In genomic region chr21:44854664-44855446, GRCh38 we compare ENCODE assay signal across 14 cellular contexts. TPM values are rescaled to one million over a fixed set of nuclear protein-coding genes. Genes with fewer than 3 reads are reported as not detected.
A peak's percentile ranks its signal among the peaks of the same experiment; 100 is the strongest.
DNase-seq lines count a peak whose midpoint lies in the region; ATAC-seq lines count a peak whose summit lies in the region.
"Had no signal": no experiment of that assay in that cellular context is flagged by ENCODE, and none has a peak within 500 bp of the region (broad histone marks: within the 10 kb centered on the region; RNA-seq: fewer than 3 reads in every experiment).

No MANE protein-coding gene starts in this region.

- peak overlapping the region; percentile 52 for H3K27ac Mint-ChIP-seq in T-helper 1 cell treated with Interleukin-12 subunit alpha and Interleukin-12 subunit beta and Interleukin-4 antibody, amounts not matched to agents 30 μg/mL and 1 μg/mL, for 36 hours
- H3K27ac Mint-ChIP-seq in activated naive CD4-positive, alpha-beta T cell treated with anti-CD3 and anti-CD28 coated beads, Interleukin-2, amount 50 U/mL, for 24 hours: peak overlapping the region; percentile 83
- peak overlapping the region; percentile 39 to 63 for H3K27ac Mint-ChIP-seq in natural killer cell treated with Interleukin-12 subunit alpha and Interleukin-12 subunit beta and Interleukin-15 and Interleukin-18, amount 100 ng/mL, for 72 hours

- no peaks in the 10 kb centered on the region for H3K27me3 Mint-ChIP-seq in T-helper 1 cell treated with Interleukin-12 subunit alpha and Interleukin-12 subunit beta and Interleukin-4 antibody, amounts not matched to agents 30 μg/mL and 1 μg/mL, for 36 hours (ENCODE audit: low read depth)
- no peaks in the 10 kb centered on the region for H3K27me3 Mint-ChIP-seq in activated naive CD4-positive, alpha-beta T cell treated with anti-CD3 and anti-CD28 coated beads, Interleukin-2, amount 50 U/mL, for 24 hours
- H3K27me3 Mint-ChIP-seq in natural killer cell treated with Interleukin-12 subunit alpha and Interleukin-12 subunit beta and Interleukin-15 and Interleukin-18, amount 100 ng/mL, for 72 hours: no peaks in the 10 kb centered on the region
- H3K27me3 Mint-ChIP-seq: brain had no signal

- H3K9me3 Mint-ChIP-seq in T-helper 1 cell treated with Interleukin-12 subunit alpha and Interleukin-12 subunit beta and Interleukin-4 antibody, amounts not matched to agents 30 μg/mL and 1 μg/mL, for 36 hours: no peaks in the 10 kb centered on the region
- H3K9me3 Mint-ChIP-seq in activated naive CD4-positive, alpha-beta T cell treated with anti-CD3 and anti-CD28 coated beads, Interleukin-2, amount 50 U/mL, for 24 hours: no peaks in the 10 kb centered on the region
- no peaks in the 10 kb centered on the region for H3K9me3 Mint-ChIP-seq in natural killer cell treated with Interleukin-12 subunit alpha and Interleukin-12 subunit beta and Interleukin-15 and Interleukin-18, amount 100 ng/mL, for 72 hours
- H3K9me3 Mint-ChIP-seq: brain had no signal

- H3K4me1 Mint-ChIP-seq in T-helper 1 cell treated with Interleukin-12 subunit alpha and Interleukin-12 subunit beta and Interleukin-4 antibody, amounts not matched to agents 30 μg/mL and 1 μg/mL, for 36 hours (ENCODE audit: low read depth): peaks cover 23% of the 10 kb centered on the region
- peaks cover 47% of the 10 kb centered on the region for H3K4me1 Mint-ChIP-seq in activated naive CD4-positive, alpha-beta T cell treated with anti-CD3 and anti-CD28 coated beads, Interleukin-2, amount 50 U/mL, for 24 hours
- H3K4me1 Mint-ChIP-seq in natural killer cell treated with Interleukin-12 subunit alpha and Interleukin-12 subunit beta and Interleukin-15 and Interleukin-18, amount 100 ng/mL, for 72 hours (ENCODE audit: low read depth in 2 of 2): peaks cover 25 to 27% of the 10 kb centered on the region in 2 donors
- H3K4me1 Mint-ChIP-seq: brain had no signal

- DNase-seq in T-helper 1 cell (no peak), Kasumi-1 (lab: John Stamatoyannopoulos, UW) (peak; percentile 87 to 90), mesenteric fat pad (ENCODE audit: low spot score) (no peak), NCI-H82 (lab: John Stamatoyannopoulos, UW) (no peak)
- no peak for DNase-seq in natural killer cell treated with Interleukin-12 subunit alpha and Interleukin-12 subunit beta and Interleukin-15 and Interleukin-18, amount 100 ng/mL, for 72 hours (ENCODE audit: low spot score)
- DNase-seq: Calu3; effector CD4-positive, alpha-beta T cell; NCI-H1436 treated with DMSO at 0.1 percent for 48 hours; NCI-H524; thyroid gland had no signal

- no peak overlapping the region for H3K4me3 Mint-ChIP-seq in T-helper 1 cell treated with Interleukin-12 subunit alpha and Interleukin-12 subunit beta and Interleukin-4 antibody, amounts not matched to agents 30 μg/mL and 1 μg/mL, for 36 hours
- peak overlapping the region; percentile 68 for H3K4me3 Mint-ChIP-seq in activated naive CD4-positive, alpha-beta T cell treated with anti-CD3 and anti-CD28 coated beads, Interleukin-2, amount 50 U/mL, for 24 hours
- peak overlapping the region; percentile 25 for H3K4me3 Mint-ChIP-seq in natural killer cell treated with Interleukin-12 subunit alpha and Interleukin-12 subunit beta and Interleukin-15 and Interleukin-18, amount 100 ng/mL, for 72 hours
- H3K4me3 Mint-ChIP-seq: brain had no signal

- peaks cover 48% of the 10 kb centered on the region for H3K36me3 Mint-ChIP-seq in T-helper 1 cell treated with Interleukin-12 subunit alpha and Interleukin-12 subunit beta and Interleukin-4 antibody, amounts not matched to agents 30 μg/mL and 1 μg/mL, for 36 hours (ENCODE audit: low read depth)
- H3K36me3 Mint-ChIP-seq in activated naive CD4-positive, alpha-beta T cell treated with anti-CD3 and anti-CD28 coated beads, Interleukin-2, amount 50 U/mL, for 24 hours: peaks cover 8% of the 10 kb centered on the region
- H3K36me3 Mint-ChIP-seq in natural killer cell treated with Interleukin-12 subunit alpha and Interleukin-12 subunit beta and Interleukin-15 and Interleukin-18, amount 100 ng/mL, for 72 hours: peaks cover 5% of the 10 kb centered on the region

- no peak for ATAC-seq in natural killer cell treated with Interleukin-12 subunit alpha and Interleukin-12 subunit beta and Interleukin-15 and Interleukin-18, amount 100 ng/mL, for 72 hours
- no peak for ATAC-seq in HG03342 (IDR thresholded peaks at IDR 0.05; ENCODE audit: unreplicated experiment)

RNA-seq across cellular contexts. Expression of gene PTTG1IP, which starts 18.6 kb away (rescaled TPM):
- total RNA-seq in natural killer cell treated with Interleukin-12 subunit alpha and Interleukin-12 subunit beta and Interleukin-15 and Interleukin-18, amount 100 ng/mL, for 72 hours: 10 to 100 TPM; 69.4 to 81.7 TPM
- total RNA-seq in mesenteric fat pad: 161 TPM

RNA-seq across cellular contexts. Expression of gene SUMO3, which starts 37.0 kb away (rescaled TPM):
- 10 to 100 TPM; 50.1 to 53.9 TPM for total RNA-seq in natural killer cell treated with Interleukin-12 subunit alpha and Interleukin-12 subunit beta and Interleukin-15 and Interleukin-18, amount 100 ng/mL, for 72 hours
- total RNA-seq in mesenteric fat pad: 82.2 TPM

RNA-seq across cellular contexts. Expression of gene UBE2G2, which starts 53.2 kb away (rescaled TPM):
- total RNA-seq in natural killer cell treated with Interleukin-12 subunit alpha and Interleukin-12 subunit beta and Interleukin-15 and Interleukin-18, amount 100 ng/mL, for 72 hours: 100 to 1,000 TPM in 1 of 2 donors, 10 to 100 TPM in 1; 89.7 to 164 TPM
- 123 TPM for total RNA-seq in mesenteric fat pad

Comparison
In these comparisons a context has a peak if more than half of its experiments do, and no peak if none do; other contexts are left out.
1. DNase-seq: peak in Kasumi-1 (2 of 2); none in T-helper 1 cell (0 of 5), natural killer cell treated with Interleukin-12 subunit alpha and Interleukin-12 subunit beta and Interleukin-15 and Interleukin-18, amount 100 ng/mL, for 72 hours (single experiment), mesenteric fat pad (single experiment) and NCI-H82 (single experiment).
2. Peak in every context shown above with its lines, with median percentiles within 50 percentile points of each other: H3K27ac Mint-ChIP-seq.